8 cellular contexts compared by ENCODE assay signal in genomic region chr11:69638941-69639681, GRCh38. TPM values are rescaled to one million over a fixed set of nuclear protein-coding genes. Genes with fewer than 3 reads are reported as not detected.
A peak's percentile ranks its signal among the peaks of the same experiment; 100 is the strongest.
DNase-seq lines count a peak whose midpoint lies in the region; ATAC-seq and TF ChIP-seq lines count a peak whose summit lies in the region.

No MANE protein-coding gene starts in this region.

- no peaks in the 10 kb centered on the region for H3K36me3 ChIP-seq in gastrocnemius medialis

- H3K9me3 ChIP-seq in gastrocnemius medialis: no peaks in the 10 kb centered on the region

- peaks cover 53 to 87% (median 75%) of the 10 kb centered on the region in 3 donors for H3K27me3 ChIP-seq in gastrocnemius medialis

- peak overlapping the region; percentile 41 to 49 (median 47) for H3K4me3 ChIP-seq in gastrocnemius medialis

- peaks cover 35 to 64% of the 10 kb centered on the region in 2 donors for H3K4me1 ChIP-seq in gastrocnemius medialis

- intact Hi-C loops in gastrocnemius medialis (cut with DNase I; ENCODE audit: low total_unique reads): no loop called here

- DNase-seq in D341Med (ENCODE audit: low spot score): peak; percentile 83
- peak; percentile 96 for DNase-seq in HS-27A (ENCODE audit: low read depth)
- peak; percentile 100 for DNase-seq in OCI-M1 (lab: John Stamatoyannopoulos, UW)
- DNase-seq in caudate nucleus (lab: John Stamatoyannopoulos, UW): peak in 47 of 61 donors; percentile 6 to 78 (median 48)
- peak; percentile 86 for DNase-seq in iPS-NIHi7 (ENCODE audit: extremely low spot score)
- DNase-seq in gastrocnemius medialis: peak; percentile 63 to 67
- DNase-seq in activated T-cell treated with anti-CD3 and anti-CD28 coated beads, Interleukin-2, amount 50 U/mL, for 1 hour: no peak

- in situ Hi-C loops in gastrocnemius medialis (cut with MboI; ENCODE audit: low sequenced_read_pairs in 4 of 4): loop anchor here in 3 of 4 donors (10.0 to 25.0 kb wide), 3 partner anchors 352 to 534 kb away; partner anchors contain the start of gene MYEOV (in 1 of the 3)

- TF ChIP-seq POLR2A in gastrocnemius medialis (IDR thresholded peaks at IDR 0.05): no peak

- H3K27ac ChIP-seq in caudate nucleus (ENCODE audit: low read depth, low read length) (peak overlapping the region; percentile 36), gastrocnemius medialis (no peak overlapping the region)

- peak; percentile 46 to 48 for ATAC-seq in gastrocnemius medialis
- ATAC-seq in HG02588 (IDR thresholded peaks at IDR 0.05; ENCODE audit: unreplicated experiment): no peak

- no peak for TF ChIP-seq CTCF in gastrocnemius medialis (IDR thresholded peaks at IDR 0.05 in 4 of 5, conservative IDR thresholded peaks at IDR 0.05 in 1 of 5)

RNA-seq across cellular contexts. Expression of gene CCND1, which starts 1.8 kb away (rescaled TPM):
- 1 to 10 TPM; 1.3 to 4.6 (median 3.2) TPM for total RNA-seq in gastrocnemius medialis

RNA-seq across cellular contexts. Expression of gene LTO1, which starts 36.0 kb away (rescaled TPM):
- total RNA-seq in gastrocnemius medialis: 10 to 100 TPM in 2 of 4 donors, 1 to 10 TPM in 2; 9.5 to 18.2 (median 13.3) TPM
